Comparison of ENCODE assay signal across 18 cellular contexts in genomic region chr15:47872869-47873301, GRCh38.
DNase-seq lines count a peak whose midpoint lies in the region; ATAC-seq and TF ChIP-seq lines count a peak whose summit lies in the region.
"Had no signal": no experiment of that assay in that cellular context is flagged by ENCODE, and none has a peak within 500 bp of the region (broad histone marks: within the 10 kb centered on the region; RNA-seq: fewer than 3 reads in every experiment).

No MANE protein-coding gene starts in this region.

- no peak for ATAC-seq in naive thymus-derived CD8-positive, alpha-beta T cell

- TF ChIP-seq CTCF in endodermal cell (conservative IDR thresholded peaks at IDR 0.05) = no peak
- TF ChIP-seq CTCF in testis (IDR thresholded peaks at IDR 0.05) = no peak

- TF ChIP-seq POLR2A in testis (IDR thresholded peaks at IDR 0.05) = no peak

- peaks cover 19% of the 10 kb centered on the region for H3K4me1 ChIP-seq in endodermal cell (ENCODE audit: control insufficient read depth, insufficient read depth, low read length)
- H3K4me1 ChIP-seq in testis = peaks cover 8% of the 10 kb centered on the region

- H3K36me3 Mint-ChIP-seq in endodermal cell (ENCODE audit: low read depth) = peaks cover 2% of the 10 kb centered on the region
- H3K36me3 Mint-ChIP-seq in naive thymus-derived CD8-positive, alpha-beta T cell = no peaks in the 10 kb centered on the region
- H3K36me3 Mint-ChIP-seq: IgD-negative memory B cell had no signal

- H3K9me3 ChIP-seq in endodermal cell (ENCODE audit: control insufficient read depth, low read length) = peaks cover 10% of the 10 kb centered on the region
- H3K9me3 ChIP-seq in testis = no peaks in the 10 kb centered on the region
- H3K9me3 ChIP-seq: SJSA1, upper lobe of left lung had no signal

- no peak overlapping the region for H3K4me3 Mint-ChIP-seq in endodermal cell
- no peak overlapping the region for H3K4me3 Mint-ChIP-seq in naive thymus-derived CD8-positive, alpha-beta T cell
- H3K4me3 Mint-ChIP-seq: IgD-negative memory B cell, nephron had no signal

- peak overlapping the region; percentile 40 for H3K27ac ChIP-seq in endodermal cell (ENCODE audit: low read depth, low read length)
- H3K27ac ChIP-seq in testis = no peak overlapping the region
- H3K27ac ChIP-seq: SJSA1 had no signal

- peak; percentile 25 to 45 for DNase-seq in NCI-H187 (lab: John Stamatoyannopoulos, UW)
- DNase-seq in NCI-H187 treated with DMSO at 0.1 percent for 48 hours (lab: John Stamatoyannopoulos, UW) = no peak
- no peak for DNase-seq in endodermal cell
- peak; percentile 16 for DNase-seq in hepatic stellate cell (ENCODE audit: low spot score)
- peak; percentile 14 for DNase-seq in testis
- no peak for DNase-seq in amygdala (lab: John Stamatoyannopoulos, UW)
- DNase-seq in naive thymus-derived CD8-positive, alpha-beta T cell = no peak
- no peak for DNase-seq in LoVo (ENCODE audit: low spot score)
- DNase-seq: activated CD8-positive, alpha-beta memory T cell treated with anti-CD3 and anti-CD28 coated beads for 24 hours; C1 segment of cervical spinal cord; DMS 273 treated with DMSO at 0.1 percent for 48 hours; GOT3; mammary epithelial cell; stimulated activated naive CD4-positive, alpha-beta T cell; upper lobe of left lung had no signal

- no peak overlapping the region for H3K27ac Mint-ChIP-seq in endodermal cell
- no peak overlapping the region for H3K27ac Mint-ChIP-seq in naive thymus-derived CD8-positive, alpha-beta T cell
- H3K27ac Mint-ChIP-seq: IgD-negative memory B cell, nephron had no signal

- H3K4me1 Mint-ChIP-seq in endodermal cell = peaks cover 47% of the 10 kb centered on the region
- H3K4me1 Mint-ChIP-seq in naive thymus-derived CD8-positive, alpha-beta T cell = no peaks in the 10 kb centered on the region
- H3K4me1 Mint-ChIP-seq: IgD-negative memory B cell, nephron had no signal

- intact Hi-C loops in testis (cut with DNase I; ENCODE audit: low total_unique reads) = no loop called here

- H3K4me3 ChIP-seq in endodermal cell (ENCODE audit: low read length) = no peak overlapping the region
- H3K4me3 ChIP-seq in testis = no peak overlapping the region
- H3K4me3 ChIP-seq: SJSA1, upper lobe of left lung had no signal

- 85 to 89% methylated on average over 6 of the region's 6 CpGs for WGBS in endodermal cell (ENCODE audit: insufficient coverage in 1 of 2, insufficient read length in 1 of 2), 2 experiments
- 45 to 62% methylated on average over 6 of the region's 6 CpGs for WGBS in testis, 2 donors

- H3K36me3 ChIP-seq in endodermal cell (ENCODE audit: control insufficient read depth, insufficient read depth, low read length) = no peaks in the 10 kb centered on the region
- no peaks in the 10 kb centered on the region for H3K36me3 ChIP-seq in testis (ENCODE audit: low read depth, missing control alignments)
- H3K36me3 ChIP-seq: SJSA1, upper lobe of left lung had no signal

- POLR2A ChIA-PET in naive thymus-derived CD8-positive, alpha-beta T cell (lab: Charles Lee) = no interaction called here

- H3K27me3 ChIP-seq in endodermal cell (ENCODE audit: control insufficient read depth, insufficient read depth, low read length, poor library complexity, severe bottlenecking) (no peaks in the 10 kb centered on the region), testis (no peaks in the 10 kb centered on the region)
- H3K27me3 ChIP-seq: SJSA1, upper lobe of left lung had no signal

- H3K9me3 Mint-ChIP-seq in endodermal cell = peaks cover 18% of the 10 kb centered on the region
- peaks cover 0 to 28% (median 0%) of the 10 kb centered on the region in 9 donors for H3K9me3 Mint-ChIP-seq in naive thymus-derived CD8-positive, alpha-beta T cell

- H3K9ac ChIP-seq in endodermal cell (ENCODE audit: extremely low read depth, low read length, poor library complexity, severe bottlenecking) = no peak overlapping the region

- peaks cover 10% of the 10 kb centered on the region for H3K27me3 Mint-ChIP-seq in endodermal cell (ENCODE audit: insufficient read depth)
- peaks cover 0 to 19% (median 6%) of the 10 kb centered on the region in 5 donors for H3K27me3 Mint-ChIP-seq in naive thymus-derived CD8-positive, alpha-beta T cell
- H3K27me3 Mint-ChIP-seq: IgD-negative memory B cell had no signal

Comparison
In these comparisons a context has a peak if more than half of its experiments do, and no peak if none do; other contexts are left out.
1. DNase-seq: peak in NCI-H187 (2 of 2), hepatic stellate cell (single experiment) and testis (single experiment); none in NCI-H187 treated with DMSO at 0.1 percent for 48 hours (single experiment), endodermal cell (single experiment), amygdala (0 of 56), naive thymus-derived CD8-positive, alpha-beta T cell (0 of 10) and LoVo (single experiment).